In genomic region chr1:205629751-205630150, GRCh38 we compare ENCODE assay signal across 8 cellular contexts. TPM values are rescaled to one million over a fixed set of nuclear protein-coding genes. Genes with fewer than 3 reads are reported as not detected.
A peak's percentile ranks its signal among the peaks of the same experiment; 100 is the strongest.
DNase-seq lines count a peak whose midpoint lies in the region; ATAC-seq, FAIRE-seq and TF ChIP-seq lines count a peak whose summit lies in the region.

No MANE protein-coding gene starts in this region.

- CTCF ChIA-PET in AG04449 (lab: Yijun Ruan, JAX), result interaction anchor here (1.2 to 7.1 kb wide), 3 partner anchors 9 to 38 kb away, joined by 3 to 142 read pairs (median 27); no protein-coding TSS in a partner anchor
- CTCF ChIA-PET in GM12878 (lab: Yijun Ruan, JAX), result interaction anchor here (1.0 to 12.3 kb wide), 8 partner anchors 14 to 294 kb away, joined by 3 to 408 read pairs (median 4); no protein-coding TSS in a partner anchor

- no peaks in the 10 kb centered on the region for H3K9me3 ChIP-seq in Karpas-422 (ENCODE audit: low read length)
- no peaks in the 10 kb centered on the region for H3K9me3 ChIP-seq in GM12878 (replicated peaks; ENCODE audit: control insufficient read depth, insufficient read depth, low read length)
- H3K9me3 ChIP-seq in mesenchymal stem cell (ENCODE audit: control insufficient read depth, low read length), result no peaks in the 10 kb centered on the region

- H3K27ac ChIP-seq in Karpas-422 (ENCODE audit: low read length), result peak overlapping the region; percentile 95
- H3K27ac ChIP-seq in GM12878 (ENCODE audit: control insufficient read depth, insufficient read depth), result peak overlapping the region; percentile 74
- no peak overlapping the region for H3K27ac ChIP-seq in mesenchymal stem cell (ENCODE audit: low read length, poor library complexity, severe bottlenecking)

- peak overlapping the region; percentile 97 for H3K4me2 ChIP-seq in Karpas-422 (ENCODE audit: low read depth, low read length, poor library complexity, severe bottlenecking)
- H3K4me2 ChIP-seq in GM12878 (ENCODE audit: control insufficient read depth, insufficient read depth), result peak overlapping the region; percentile 88
- no peak overlapping the region for H3K4me2 ChIP-seq in mesenchymal stem cell (ENCODE audit: low read length, poor library complexity, severe bottlenecking)

- H2BK120ac ChIP-seq in mesenchymal stem cell (ENCODE audit: low read depth, low read length), result no peak overlapping the region

- H3K27me3 ChIP-seq in Karpas-422 (ENCODE audit: low read length) (no peaks in the 10 kb centered on the region), GM12878 (replicated peaks in 1 of 2; ENCODE audit: control insufficient read depth in 2 of 2, insufficient read depth in 2 of 2, low read length in 1 of 2) (no peaks in the 10 kb centered on the region), mesenchymal stem cell (ENCODE audit: control insufficient read depth in 1 of 2, insufficient read depth in 1 of 2, low read length in 2 of 2) (no peaks in the 10 kb centered on the region)

- POLR2A ChIA-PET in AG04449 (lab: Yijun Ruan, JAX) (no interaction called here), GM12878 (lab: Charles Lee) (interaction anchor here (0.5 to 3.6 kb wide), 10 partner anchors 9 to 496 kb away, joined by 3 to 80 read pairs (median 4); no protein-coding TSS in a partner anchor)

- no peak overlapping the region for H2BK5ac ChIP-seq in mesenchymal stem cell (ENCODE audit: low read depth, low read length, poor library complexity, severe bottlenecking)

- no peaks in the 10 kb centered on the region for H3K79me1 ChIP-seq in mesenchymal stem cell (replicated peaks; ENCODE audit: low read length, poor library complexity, severe bottlenecking)

- in situ Hi-C loops in GM12878 (cut with MboI), result no loop called here
- in situ Hi-C loops in ACHN (cut with HindIII; ENCODE audit: low pct_ligation_motif_present, low pct_unique_long_range_greater_than_20kb, low sequenced_read_pairs), result no loop called here

- H3K36me3 ChIP-seq in Karpas-422 (ENCODE audit: insufficient read depth, low read length), result no peaks in the 10 kb centered on the region
- H3K36me3 ChIP-seq in GM12878 (ENCODE audit: control insufficient read depth in 2 of 2, insufficient read depth in 2 of 2, low read length in 1 of 2), result no peaks in the 10 kb centered on the region
- peaks cover 0 to 3% of the 10 kb centered on the region in 2 experiments for H3K36me3 ChIP-seq in mesenchymal stem cell (ENCODE audit: control insufficient read depth in 1 of 2, insufficient read depth in 2 of 2, low read depth in 1 of 2, low read length in 2 of 2)

- no peak overlapping the region for H3K4ac ChIP-seq in mesenchymal stem cell (ENCODE audit: low read depth in 1 of 2, low read length in 2 of 2)

- H3K9ac ChIP-seq in Karpas-422 (ENCODE audit: low read length) (peak overlapping the region; percentile 94), GM12878 (ENCODE audit: control insufficient read depth, insufficient read depth, low read length) (peak overlapping the region; percentile 76), mesenchymal stem cell (ENCODE audit: low read length) (peak overlapping the region; percentile 99)

- no peak overlapping the region for H2AFZ ChIP-seq in Karpas-422 (ENCODE audit: low read length)
- no peak overlapping the region for H2AFZ ChIP-seq in GM12878 (ENCODE audit: control insufficient read depth, low read depth, low read length)
- no peak overlapping the region for H2AFZ ChIP-seq in mesenchymal stem cell (ENCODE audit: low read depth, low read length)

- no peak overlapping the region for H2BK12ac ChIP-seq in mesenchymal stem cell (ENCODE audit: low read length in 2 of 2)

- no peak overlapping the region for H2BK15ac ChIP-seq in mesenchymal stem cell (ENCODE audit: low read depth, poor library complexity, severe bottlenecking)

- 7% methylated on average over 6 of the region's 6 CpGs for WGBS in GM12878 (ENCODE audit: insufficient coverage, insufficient replicate concordance, low lambda C conversion rate, missing lambda C conversion rate)
- 81% methylated on average over 5 of the region's 6 CpGs for WGBS in mesenchymal stem cell

- TF ChIP-seq CTCF in AG04449 (IDR thresholded peaks at IDR 0.05; ENCODE audit: insufficient read depth, low read length, missing control alignments), result no peak
- TF ChIP-seq CTCF in GM12878 (IDR thresholded peaks at IDR 0.05 in 2 of 3, conservative IDR thresholded peaks at IDR 0.05 in 1 of 3; ENCODE audit: control insufficient read depth in 2 of 3, extremely low read depth in 1 of 3, insufficient read depth in 1 of 3, low read depth in 3 of 3, low read length in 3 of 3), result no peak

- H3K23ac ChIP-seq in mesenchymal stem cell (ENCODE audit: low read length in 2 of 2), result no peak overlapping the region

- no peak for FAIRE-seq in GM12878 (lab: Jason Lieb, UNC)

- H4K20me1 ChIP-seq in Karpas-422 (ENCODE audit: insufficient read depth, low read depth, low read length) (peaks cover 8% of the 10 kb centered on the region; the same call in 1 of the 2 replicates), GM12878 (ENCODE audit: control insufficient read depth, insufficient read depth) (no peaks in the 10 kb centered on the region)

- H3K79me2 ChIP-seq in Karpas-422 (ENCODE audit: low read length) (peaks cover 63% of the 10 kb centered on the region), GM12878 (ENCODE audit: control insufficient read depth, insufficient read depth, low read length) (peaks cover 56% of the 10 kb centered on the region)

- H3K4me1 ChIP-seq in Karpas-422 (ENCODE audit: low read length), result peaks cover 56% of the 10 kb centered on the region
- peaks cover 17% of the 10 kb centered on the region for H3K4me1 ChIP-seq in GM12878 (ENCODE audit: control insufficient read depth, insufficient read depth, low read length)
- H3K4me1 ChIP-seq in mesenchymal stem cell (ENCODE audit: control insufficient read depth, insufficient read depth, low read depth, low read length), result peaks cover 5% of the 10 kb centered on the region

- TF ChIP-seq POLR2A in GM12878 (IDR thresholded peaks at IDR 0.05; ENCODE audit: low read depth, low read length), result no peak

- RAD21 ChIA-PET in GM12878 (lab: Charles Lee; ENCODE audit: unreplicated experiment), result interaction anchor here (0.9 to 6.8 kb wide), 7 partner anchors 10 to 147 kb away, joined by 3 to 381 read pairs (median 4); partner anchors contain the start of gene RAB29

- no peak overlapping the region for H2AK5ac ChIP-seq in mesenchymal stem cell (ENCODE audit: low read length, severe bottlenecking)

- ATAC-seq in GM12878 (peak; percentile 18), sciatic nerve (no peak)

- BruUV-seq in GM12878 (replicated peaks; lab: Mats Ljungman, UMichigan), result no TSS peak

- no peak overlapping the region for H3K14ac ChIP-seq in mesenchymal stem cell (ENCODE audit: low read length in 2 of 2)

- H4K91ac ChIP-seq in mesenchymal stem cell (ENCODE audit: low read length), result no peak overlapping the region

- H3K18ac ChIP-seq in mesenchymal stem cell (ENCODE audit: low read depth in 1 of 2, low read length in 2 of 2), result no peak overlapping the region

- H3K4me3 ChIP-seq in AG04449 (ENCODE audit: low read depth, low read length) (peak overlapping the region; percentile 7; the same call in 1 of the 2 replicates), Karpas-422 (ENCODE audit: low read length) (peak overlapping the region; percentile 92), GM12878 (peak overlapping the region; percentile 93), mesenchymal stem cell (ENCODE audit: insufficient read depth in 1 of 2, low read depth in 1 of 2, low read length in 2 of 2) (peak overlapping the region in 1 of 2 experiments; percentile 97)

- no peak for TF ChIP-seq RAD21 in GM12878 (IDR thresholded peaks at IDR 0.05; ENCODE audit: insufficient read depth, low read depth, low read length)

- SMC1A ChIA-PET in GM12878 (lab: Charles Lee; ENCODE audit: uncharacterized antibody, unreplicated experiment), result interaction anchor here (0.9 to 8.1 kb wide), 11 partner anchors 21 to 144 kb away, joined by 3 to 301 read pairs (median 4); no protein-coding TSS in a partner anchor

- H3K9me2 ChIP-seq in Karpas-422 (replicated peaks; ENCODE audit: insufficient read depth, low read length), result no peaks in the 10 kb centered on the region

- intact Hi-C loops in GM12878 (cut with micrococcal nuclease; ENCODE audit: unreplicated experiment) (loop anchor here (10.0 kb wide), 2 partner anchors 345 to 425 kb away; partner anchors contain the start of gene RHEX), sciatic nerve (cut with DNase I) (no loop called here)

- no peak overlapping the region for H4K8ac ChIP-seq in mesenchymal stem cell (ENCODE audit: low read length)

- TF ChIP-seq EP300 in GM12878 (IDR thresholded peaks at IDR 0.05; ENCODE audit: borderline replicate concordance in 1 of 2, control insufficient read depth in 1 of 2, low read depth in 2 of 2, low read length in 2 of 2), result no peak

- DNase-seq in AG04449 (ENCODE audit: low read depth, low spot score) (no peak), Karpas-422 (no peak), GM12878 (ENCODE audit: low read depth, low spot score) (no peak), mesenchymal stem cell (peak; percentile 24), retina (no peak), ACHN (no peak), sciatic nerve (ENCODE audit: low spot score) (no peak), hippocampal formation (lab: John Stamatoyannopoulos, UW) (no peak)

RNA-seq across cellular contexts. Expression of gene ELK4, which starts 2.1 kb away (rescaled TPM):
- total RNA-seq in Karpas-422 (2014; rRNA removed; shearing (Covaris generic); ENCODE audit: low replicate concordance), result 24.4 and 57.3 TPM in 2 replicates
- 64.5 and 67.4 TPM in 2 replicates for total RNA-seq in GM12878 (2013; cell fraction: nucleolus; rRNA removed)
- 20.1 and 22.5 TPM in 2 replicates for total RNA-seq in GM12878 (2014; rRNA removed)
- total RNA-seq in GM12878 (2014; rRNA removed; fragmentation: Illumina TruSeq; extraction: Trizol), result 36.2 and 39.0 TPM in 2 replicates
- 70.7 and 71.5 TPM in 2 replicates for total RNA-seq in GM12878 (2021)
- 12.2 TPM for polyA plus RNA-seq in GM12878 (2011; ENCODE audit: low read depth)
- polyA plus RNA-seq in GM12878 (2011; rRNA removed), result 21.8 and 27.6 TPM in 2 replicates
- polyA plus RNA-seq in GM12878 (2011; cell fraction: cytosol; rRNA removed), result 8.6 and 10.9 TPM in 2 replicates
- polyA plus RNA-seq in GM12878 (2011; cell fraction: nucleus; rRNA removed), result 14.3 and 15.4 TPM in 2 replicates
- 16.3 and 17.6 TPM in 2 replicates for polyA plus RNA-seq in GM12878 (2012)
- 24.6 and 32.2 TPM in 2 replicates for polyA plus RNA-seq in GM12878 (2014; fragmentation: Illumina TruSeq; extraction: Trizol)
- polyA plus RNA-seq in GM12878 (2014; fragmentation: Nextera tagmentation; extraction: Ambion mirVana), result 10 to 100 TPM in 1 of 2 experiments, 1 to 10 TPM in 1; 5.2 to 11.9 TPM
- 13.6 and 16.8 TPM in 2 replicates for polyA plus RNA-seq in GM12878 (2014; rRNA removed)
- polyA plus RNA-seq in GM12878 (2016; fragmentation: Nextera tagmentation; extraction: Ambion mirVana), result 1 to 10 TPM; 6.5 to 8.7 TPM
- 23.1 and 23.6 TPM in 2 replicates for polyA minus RNA-seq in GM12878 (2011; rRNA and poly(A)+ RNA removed)
- polyA minus RNA-seq in GM12878 (2011; cell fraction: cytosol; rRNA and poly(A)+ RNA removed), result 14.8 and 18.2 TPM in 2 replicates
- 5.7 and 11.3 TPM in 2 replicates for polyA minus RNA-seq in GM12878 (2011; cell fraction: nucleus; rRNA and poly(A)+ RNA removed)
- polyA plus RNA-seq in mesenchymal stem cell (2013, experiment 1 of 2), result 12.7 TPM
- 12.6 TPM for polyA plus RNA-seq in mesenchymal stem cell (2013, experiment 2 of 2)
- 72.1 TPM for total RNA-seq in sciatic nerve

RNA-seq across cellular contexts. Expression of gene SLC45A3, which starts 50.6 kb away (rescaled TPM):
- total RNA-seq in Karpas-422 (2014; rRNA removed; shearing (Covaris generic); ENCODE audit: low replicate concordance), result not detected in 2 replicates
- total RNA-seq in GM12878 (2013; cell fraction: nucleolus; rRNA removed), result 17.9 and 20.3 TPM in 2 replicates
- 8.8 and 10.3 TPM in 2 replicates for total RNA-seq in GM12878 (2014; rRNA removed)
- 3.8 and 4.4 TPM in 2 replicates for total RNA-seq in GM12878 (2014; rRNA removed; fragmentation: Illumina TruSeq; extraction: Trizol)
- total RNA-seq in GM12878 (2021), result 9.8 and 9.9 TPM in 2 replicates
- polyA plus RNA-seq in GM12878 (2011; ENCODE audit: low read depth), result 1.1 TPM
- polyA plus RNA-seq in GM12878 (2011; rRNA removed), result 6.5 and 10.2 TPM in 2 replicates
- 10.3 and 13.0 TPM in 2 replicates for polyA plus RNA-seq in GM12878 (2011; cell fraction: cytosol; rRNA removed)
- 28.7 and 39.6 TPM in 2 replicates for polyA plus RNA-seq in GM12878 (2011; cell fraction: nucleus; rRNA removed)
- 2.1 TPM in 2 replicates for polyA plus RNA-seq in GM12878 (2012)
- 3.7 and 3.9 TPM in 2 replicates for polyA plus RNA-seq in GM12878 (2014; fragmentation: Illumina TruSeq; extraction: Trizol)
- under 1 TPM; 0.26 to 0.60 TPM for polyA plus RNA-seq in GM12878 (2014; fragmentation: Nextera tagmentation; extraction: Ambion mirVana)
- 7.2 and 7.5 TPM in 2 replicates for polyA plus RNA-seq in GM12878 (2014; rRNA removed)
- 1 to 10 TPM; 1.2 to 1.4 TPM for polyA plus RNA-seq in GM12878 (2016; fragmentation: Nextera tagmentation; extraction: Ambion mirVana)
- 4.8 and 7.7 TPM in 2 replicates for polyA minus RNA-seq in GM12878 (2011; rRNA and poly(A)+ RNA removed)
- polyA minus RNA-seq in GM12878 (2011; cell fraction: cytosol; rRNA and poly(A)+ RNA removed), result 2.4 and 3.7 TPM in 2 replicates
- polyA minus RNA-seq in GM12878 (2011; cell fraction: nucleus; rRNA and poly(A)+ RNA removed), result 5.4 and 8.4 TPM in 2 replicates
- polyA plus RNA-seq in mesenchymal stem cell (2013, experiment 1 of 2), result 4.2 TPM
- 4.5 TPM for polyA plus RNA-seq in mesenchymal stem cell (2013, experiment 2 of 2)
- total RNA-seq in sciatic nerve, result 1.3 TPM
